Comparison of ENCODE assay signal across 11 cellular contexts in the genomic region with DNA sequence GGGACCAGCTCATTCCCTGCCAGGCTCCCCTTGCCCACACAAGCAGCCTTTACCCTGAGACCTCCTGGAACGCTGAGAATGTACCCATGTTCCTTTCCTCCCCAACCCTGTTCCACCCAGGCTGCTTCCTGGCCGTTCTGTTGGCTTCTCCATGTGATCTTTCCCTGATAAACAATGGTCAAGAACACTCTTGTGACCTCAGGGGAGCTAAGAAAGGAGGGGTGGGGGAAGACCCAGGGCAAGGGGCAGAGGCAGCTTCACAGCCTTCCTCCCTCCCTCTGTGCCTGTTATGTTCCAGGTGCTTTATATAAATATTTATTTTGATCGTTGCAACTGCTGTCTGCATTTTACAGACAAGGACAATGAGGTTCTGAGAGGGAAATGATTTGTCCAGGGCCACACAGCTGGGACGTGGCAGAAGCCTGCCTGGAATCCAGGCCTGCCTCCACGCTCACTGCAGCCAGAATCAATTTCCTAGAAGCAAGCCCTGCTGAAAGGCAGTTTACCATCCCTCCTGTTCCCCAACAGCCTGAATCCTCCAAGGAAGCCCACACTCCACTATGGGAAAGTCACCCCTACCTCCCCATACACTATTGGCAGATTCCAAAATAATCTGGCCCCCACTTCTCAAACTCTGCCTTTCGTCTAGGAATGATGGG. TPM values are rescaled to one million over a fixed set of nuclear protein-coding genes. Genes with fewer than 3 reads are reported as not detected.
DNase-seq lines count a peak whose midpoint lies in the region; ATAC-seq and TF ChIP-seq lines count a peak whose summit lies in the region.
"Had no signal": no experiment of that assay in that cellular context is flagged by ENCODE, and none has a peak within 500 bp of the region (broad histone marks: within the 10 kb centered on the region; RNA-seq: fewer than 3 reads in every experiment).

No MANE protein-coding gene starts in this region.

- DNase-seq in NT2/D1 (ENCODE audit: low read depth, low spot score) (no peak), neural crest cell (ENCODE audit: low read depth, low spot score) (no peak), T-helper 9 cell (no peak)
- no peak for DNase-seq in activated CD4-positive, alpha-beta T cell treated with anti-CD3 and anti-CD28 coated beads for 4 hours
- DNase-seq: activated CD8-positive, alpha-beta memory T cell treated with anti-CD3 and anti-CD28 coated beads, Interleukin-2, amount 50 U/mL, for 48 hours; NCI-H226 had no signal

- ATAC-seq in GM21737 (IDR thresholded peaks at IDR 0.05; ENCODE audit: unreplicated experiment), result no peak

- H3K27ac ChIP-seq in iPS-18a (ENCODE audit: low read length), result no peak overlapping the region
- H3K27ac ChIP-seq: BLaER1 treated with 17β-estradiol and CSF1 and Interleukin-3, amounts not matched to agents 10 nM and 100 nM had no signal

- H3K27me3 ChIP-seq in NT2/D1 (ENCODE audit: insufficient read depth, insufficient read length), result peaks cover 50% of the 10 kb centered on the region
- peaks cover 87% of the 10 kb centered on the region for H3K27me3 ChIP-seq in iPS-18a (ENCODE audit: control insufficient read depth, insufficient read depth, low read length)

- H3K4me3 ChIP-seq in NT2/D1 (ENCODE audit: insufficient read length, low read depth) (peak overlapping the region; percentile 40), iPS-18a (ENCODE audit: low read length) (peak overlapping the region; percentile 51)
- H3K4me3 ChIP-seq: BLaER1 treated with 17β-estradiol and CSF1 and Interleukin-3, amounts not matched to agents 10 nM and 100 nM had no signal

- no peak overlapping the region for H3K27ac Mint-ChIP-seq in neural crest cell (ENCODE audit: unreplicated experiment)
- H3K27ac Mint-ChIP-seq: dendritic cell treated with granulocyte-macrophage colony-stimulating factor and Interleukin-4, amounts not matched to agents 40 ng/mL and 50 ng/mL, for 4 days had no signal

- H3K36me3 ChIP-seq in ES-I3 (ENCODE audit: insufficient read depth, low read length), result no peaks in the 10 kb centered on the region
- H3K36me3 ChIP-seq in NT2/D1 (ENCODE audit: insufficient read depth, insufficient read length, low read length), result peaks cover 3% of the 10 kb centered on the region
- H3K36me3 ChIP-seq in iPS-18a (ENCODE audit: control insufficient read depth, low read depth, low read length), result no peaks in the 10 kb centered on the region

- H3K36me3 Mint-ChIP-seq in neural crest cell (ENCODE audit: low read depth), result no peaks in the 10 kb centered on the region

- H3K9me3 ChIP-seq in ES-I3 (ENCODE audit: control insufficient read depth, insufficient read depth, low read length) (no peaks in the 10 kb centered on the region), NT2/D1 (ENCODE audit: insufficient read depth, low read length) (no peaks in the 10 kb centered on the region), iPS-18a (ENCODE audit: control insufficient read depth, low read depth, low read length) (no peaks in the 10 kb centered on the region)
- H3K9me3 ChIP-seq: BLaER1 treated with 17β-estradiol and CSF1 and Interleukin-3, amounts not matched to agents 10 nM and 100 nM had no signal

- peak overlapping the region; percentile 58; the same call in 1 of the 2 replicates for H3K9ac ChIP-seq in ES-I3 (ENCODE audit: low read depth, low read length)
- H3K9ac ChIP-seq in NT2/D1 (ENCODE audit: insufficient read length, low read depth), result peak overlapping the region; percentile 79
- H3K9ac ChIP-seq in iPS-18a (ENCODE audit: low read length), result no peak overlapping the region
- H3K9ac ChIP-seq: BLaER1 treated with 17β-estradiol and CSF1 and Interleukin-3, amounts not matched to agents 10 nM and 100 nM had no signal

- H3K4me1 Mint-ChIP-seq in neural crest cell, result peaks cover 23% of the 10 kb centered on the region

- peaks cover 66% of the 10 kb centered on the region for H3K27me3 Mint-ChIP-seq in neural crest cell (ENCODE audit: low read depth)

- no peaks in the 10 kb centered on the region for H3K9me3 Mint-ChIP-seq in neural crest cell
- H3K9me3 Mint-ChIP-seq: dendritic cell treated with granulocyte-macrophage colony-stimulating factor and Interleukin-4, amounts not matched to agents 40 ng/mL and 50 ng/mL, for 4 days had no signal

- peak overlapping the region; percentile 41 for H3K4me3 Mint-ChIP-seq in neural crest cell
- H3K4me3 Mint-ChIP-seq: dendritic cell treated with granulocyte-macrophage colony-stimulating factor and Interleukin-4, amounts not matched to agents 40 ng/mL and 50 ng/mL, for 4 days had no signal

- peaks cover 19% of the 10 kb centered on the region; the same call in 1 of the 2 replicates for H3K4me1 ChIP-seq in ES-I3 (ENCODE audit: insufficient read depth, low read length)
- H3K4me1 ChIP-seq in NT2/D1 (ENCODE audit: insufficient read depth, insufficient read length), result peaks cover 5% of the 10 kb centered on the region
- peaks cover 14% of the 10 kb centered on the region for H3K4me1 ChIP-seq in iPS-18a (ENCODE audit: control insufficient read depth, low read depth, low read length)

- no peak for TF ChIP-seq CTCF in neural crest cell (conservative IDR thresholded peaks at IDR 0.05)

RNA-seq across cellular contexts. Expression of a gene that starts 3.9 kb away (rescaled TPM):
- total RNA-seq in neural crest cell, result 5.7 and 6.5 TPM in 2 replicates

RNA-seq across cellular contexts. Expression of a gene that starts 13.5 kb away (rescaled TPM):
- not detected in 2 replicates for total RNA-seq in neural crest cell

RNA-seq across cellular contexts. Expression of a gene that starts 39.7 kb away (rescaled TPM):
- total RNA-seq in neural crest cell, result 0.49 and 0.89 TPM in 2 replicates

RNA-seq across cellular contexts. Expression of a gene that starts 39.9 kb away (rescaled TPM):
- 274 and 293 TPM in 2 replicates for total RNA-seq in neural crest cell

RNA-seq across cellular contexts. Expression of a gene that starts 46.9 kb away (rescaled TPM):
- total RNA-seq in neural crest cell, result 2.9 and 3.1 TPM in 2 replicates
